Comparison of ENCODE assay signal across 8 cellular contexts in the genomic region with DNA sequence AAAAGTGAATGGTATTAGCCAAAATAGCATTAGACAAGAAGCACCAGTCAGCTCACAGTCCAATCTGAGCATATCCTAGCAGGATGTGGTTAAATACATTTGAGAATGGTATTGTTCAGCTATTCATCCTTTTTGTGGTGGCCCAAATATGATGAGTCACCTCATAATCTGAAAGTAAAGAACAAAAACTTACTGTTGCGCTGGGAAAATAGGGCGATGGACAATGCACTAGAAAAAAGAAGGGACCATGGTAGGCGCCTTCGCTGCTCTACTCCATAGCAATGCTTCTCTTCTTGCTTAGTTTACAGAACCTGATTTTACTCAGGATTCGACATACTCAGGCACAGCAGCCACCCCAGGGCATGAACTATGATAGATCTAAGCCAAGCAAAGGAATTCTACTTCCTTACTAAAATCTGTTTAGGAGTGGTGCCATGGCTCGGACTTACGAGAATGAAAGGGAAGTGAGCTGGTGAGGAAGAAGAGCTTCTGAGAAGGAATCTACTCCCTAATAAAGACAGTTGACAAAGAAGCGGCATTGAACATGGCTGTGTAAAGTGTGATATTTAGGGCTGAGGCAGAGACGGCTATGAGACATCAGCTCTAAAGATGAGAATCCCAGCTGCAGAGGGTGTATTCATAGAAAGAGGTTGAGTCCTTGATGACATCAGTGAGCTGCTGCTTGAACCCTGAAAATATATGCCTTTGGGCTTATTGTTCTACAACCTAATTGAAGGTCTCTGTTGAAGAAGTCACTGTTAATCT. TPM values are rescaled to one million over a fixed set of nuclear protein-coding genes. Genes with fewer than 3 reads are reported as not detected.
A peak's percentile ranks its signal among the peaks of the same experiment; 100 is the strongest.
DNase-seq lines count a peak whose midpoint lies in the region; ATAC-seq and TF ChIP-seq lines count a peak whose summit lies in the region.

No MANE protein-coding gene starts in this region.

- POLR2A ChIA-PET in AG04450 (lab: Yijun Ruan, JAX), result no interaction called here
- POLR2A ChIA-PET in activated naive CD8-positive, alpha-beta T cell treated with anti-CD3 and anti-CD28 coated beads, Interleukin-2, amount 10 ng/mL, durations not matched to agents 7 days and 5 days (lab: Charles Lee), result interaction anchor here (1.0 to 1.1 kb wide), 2 partner anchors 18 to 65 kb away, joined by 3 to 4 read pairs; no protein-coding TSS in a partner anchor

- H3K4me1 ChIP-seq in adrenal gland (replicated peaks in 1 of 2), result peaks cover 4 to 19% of the 10 kb centered on the region in 2 donors

- H3K4me3 ChIP-seq in AG04450 (ENCODE audit: low read depth, low read length) (no peak overlapping the region), adrenal gland (peak overlapping the region in 1 of 4 donors; percentile 33)

- H3K27ac ChIP-seq in AG04450 (ENCODE audit: low read depth, low read length) (peak overlapping the region; percentile 71), adrenal gland (peak overlapping the region in 2 of 5 donors; percentile 23 to 53)

- peak overlapping the region; percentile 12 for H3K27ac Mint-ChIP-seq in activated naive CD8-positive, alpha-beta T cell treated with anti-CD3 and anti-CD28 coated beads, Interleukin-2, amount 10 ng/mL, durations not matched to agents 7 days and 5 days
- H3K27ac Mint-ChIP-seq in natural killer cell, result peak overlapping the region; percentile 73 to 82

- no peaks in the 10 kb centered on the region for H3K36me3 ChIP-seq in adrenal gland (replicated peaks in 1 of 2)

- H3K9me3 Mint-ChIP-seq in activated naive CD8-positive, alpha-beta T cell treated with anti-CD3 and anti-CD28 coated beads, Interleukin-2, amount 10 ng/mL, durations not matched to agents 7 days and 5 days, result no peaks in the 10 kb centered on the region
- H3K9me3 Mint-ChIP-seq in natural killer cell, result peaks cover 0 to 2% of the 10 kb centered on the region in 2 donors

- CTCF ChIA-PET in AG04450 (lab: Charles Lee), result interaction anchor here (0.6 to 1.6 kb wide), 6 partner anchors 51 to 324 kb away, joined by 3 to 5 read pairs (median 4); partner anchors contain the start of gene GSTA4

- peak overlapping the region; percentile 71 for H3K4me3 Mint-ChIP-seq in activated naive CD8-positive, alpha-beta T cell treated with anti-CD3 and anti-CD28 coated beads, Interleukin-2, amount 10 ng/mL, durations not matched to agents 7 days and 5 days
- peak overlapping the region; percentile 89 for H3K4me3 Mint-ChIP-seq in natural killer cell

- H3K9me3 ChIP-seq in AG04450 (ENCODE audit: control insufficient read depth, insufficient read depth, low read length) (no peaks in the 10 kb centered on the region; the same call in 1 of the 2 replicates), adrenal gland (replicated peaks in 1 of 3) (no peaks in the 10 kb centered on the region)

- peaks cover 5% of the 10 kb centered on the region for H3K36me3 Mint-ChIP-seq in activated naive CD8-positive, alpha-beta T cell treated with anti-CD3 and anti-CD28 coated beads, Interleukin-2, amount 10 ng/mL, durations not matched to agents 7 days and 5 days
- no peaks in the 10 kb centered on the region for H3K36me3 Mint-ChIP-seq in natural killer cell

- peak; percentile 66 for ATAC-seq in GM19328 (IDR thresholded peaks at IDR 0.05; ENCODE audit: unreplicated experiment)
- ATAC-seq in HG03354 (IDR thresholded peaks at IDR 0.05; ENCODE audit: poor library complexity, severe bottlenecking, unreplicated experiment), result peak; percentile 99
- ATAC-seq in activated naive CD8-positive, alpha-beta T cell treated with anti-CD3 and anti-CD28 coated beads, Interleukin-2, amount 10 ng/mL, durations not matched to agents 7 days and 5 days (ENCODE audit: low read depth), result peak; percentile 92
- ATAC-seq in natural killer cell, result peak; percentile 86 to 96 (median 92)

- no peak for TF ChIP-seq POLR2A in adrenal gland (IDR thresholded peaks at IDR 0.05)

- H3K27me3 Mint-ChIP-seq in activated naive CD8-positive, alpha-beta T cell treated with anti-CD3 and anti-CD28 coated beads, Interleukin-2, amount 10 ng/mL, durations not matched to agents 7 days and 5 days, result no peaks in the 10 kb centered on the region
- H3K27me3 Mint-ChIP-seq in natural killer cell (ENCODE audit: low read depth in 2 of 2), result no peaks in the 10 kb centered on the region

- intact Hi-C loops in natural killer cell (cut with micrococcal nuclease), result loop anchor here (5.0 kb wide), 1 partner anchor 51 kb away; the partner anchor contains the start of gene GSTA4
- intact Hi-C loops in adrenal gland (cut with DNase I), result no loop called here

- TF ChIP-seq CTCF in AG04450 (IDR thresholded peaks at IDR 0.05; ENCODE audit: low read depth, low read length) (no peak), natural killer cell (IDR thresholded peaks at IDR 0.05) (no peak), adrenal gland (IDR thresholded peaks at IDR 0.05) (no peak)

- WGBS in adrenal gland, 4 donors, result 79 to 87% (median 83%) methylated on average over 9 of the region's 9 CpGs

- DNase-seq in AG04450 (ENCODE audit: low read depth, low spot score) (no peak), natural killer cell (no peak), adrenal gland (no peak), NCI-H2029 treated with DMSO at 0.1 percent for 48 hours (lab: John Stamatoyannopoulos, UW) (no peak), iPS-NIHi11 (ENCODE audit: low spot score) (no peak)
- no peak for DNase-seq in activated naive CD8-positive, alpha-beta T cell treated with anti-CD3 and anti-CD28 coated beads, Interleukin-2, amount 10 ng/mL, durations not matched to agents 7 days and 5 days

- peaks cover 19% of the 10 kb centered on the region for H3K4me1 Mint-ChIP-seq in activated naive CD8-positive, alpha-beta T cell treated with anti-CD3 and anti-CD28 coated beads, Interleukin-2, amount 10 ng/mL, durations not matched to agents 7 days and 5 days
- peaks cover 21 to 27% of the 10 kb centered on the region in 2 donors for H3K4me1 Mint-ChIP-seq in natural killer cell

- H3K27me3 ChIP-seq in AG04450 (ENCODE audit: control insufficient read depth, insufficient read depth, low read length), result no peaks in the 10 kb centered on the region
- H3K27me3 ChIP-seq in adrenal gland, result no peaks in the 10 kb centered on the region

RNA-seq across cellular contexts. Expression of gene CILK1, which starts 13.0 kb away (rescaled TPM):
- 13.3 and 17.7 TPM in 2 replicates for polyA plus RNA-seq in AG04450 (2011; rRNA removed)
- 10.8 and 14.6 TPM in 2 replicates for polyA minus RNA-seq in AG04450 (2011; rRNA and poly(A)+ RNA removed)
- total RNA-seq in activated naive CD8-positive, alpha-beta T cell treated with anti-CD3 and anti-CD28 coated beads, Interleukin-2, amount 10 ng/mL, durations not matched to agents 7 days and 5 days, result 1 to 10 TPM; 6.9 to 7.0 TPM
- 10 to 100 TPM in 2 of 3 donors, 1 to 10 TPM in 1; 9.0 to 14.3 (median 13.5) TPM for total RNA-seq in natural killer cell
- 10 to 100 TPM; 28.2 to 71.1 (median 47.4) TPM for total RNA-seq in adrenal gland
- 10 to 100 TPM; 11.7 to 52.7 (median 12.1) TPM for polyA plus RNA-seq in adrenal gland

RNA-seq across cellular contexts. Expression of gene FBXO9, which starts 16.6 kb away (rescaled TPM):
- polyA plus RNA-seq in AG04450 (2011; rRNA removed), result 74.0 and 90.2 TPM in 2 replicates
- 55.5 and 73.1 TPM in 2 replicates for polyA minus RNA-seq in AG04450 (2011; rRNA and poly(A)+ RNA removed)
- total RNA-seq in activated naive CD8-positive, alpha-beta T cell treated with anti-CD3 and anti-CD28 coated beads, Interleukin-2, amount 10 ng/mL, durations not matched to agents 7 days and 5 days, result 10 to 100 TPM; 70.3 to 74.7 TPM
- total RNA-seq in natural killer cell, result 10 to 100 TPM; 82.4 to 96.6 (median 88.9) TPM
- 100 to 1,000 TPM in 7 of 8 donors, 10 to 100 TPM in 1; 42.7 to 396 (median 163) TPM for total RNA-seq in adrenal gland
- polyA plus RNA-seq in adrenal gland, result 100 to 1,000 TPM in 1 of 3 donors, 10 to 100 TPM in 2; 60.1 to 176 (median 60.8) TPM

RNA-seq across cellular contexts. Expression of gene GSTA4, which starts 53.5 kb away (rescaled TPM):
- polyA plus RNA-seq in AG04450 (2011; rRNA removed) (60.2 and 76.7 TPM in 2 replicates), adrenal gland (1,000 to 10,000 TPM in 1 of 3 donors, 100 to 1,000 TPM in 2; 144 to 1,199 (median 302) TPM)
- 11.0 and 15.0 TPM in 2 replicates for polyA minus RNA-seq in AG04450 (2011; rRNA and poly(A)+ RNA removed)
- 1 to 10 TPM; 3.1 to 4.1 TPM for total RNA-seq in activated naive CD8-positive, alpha-beta T cell treated with anti-CD3 and anti-CD28 coated beads, Interleukin-2, amount 10 ng/mL, durations not matched to agents 7 days and 5 days
- total RNA-seq in natural killer cell (1 to 10 TPM in 2 of 3 donors, under 1 TPM in 1; 0.55 to 2.5 (median 1.8) TPM), adrenal gland (100 to 1,000 TPM; 165 to 656 (median 343) TPM)

Comparison
In these comparisons a context has a peak if more than half of its experiments do, and no peak if none do; other contexts are left out.
1. RNA of gene GSTA4, which starts 53.5 kb away (total RNA-seq): 165 to 656 TPM in adrenal gland; 3.1 to 4.1 TPM in activated naive CD8-positive, alpha-beta T cell treated with anti-CD3 and anti-CD28 coated beads, Interleukin-2, amount 10 ng/mL, durations not matched to agents 7 days and 5 days and 0.55 to 2.5 TPM in natural killer cell; every median in the first group is over 10 times any median in the second.
2. Peak in every context shown above with its lines, with median percentiles within 50 percentile points of each other: ATAC-seq.